Comparison of ENCODE assay signal across 8 cellular contexts in the genomic region with DNA sequence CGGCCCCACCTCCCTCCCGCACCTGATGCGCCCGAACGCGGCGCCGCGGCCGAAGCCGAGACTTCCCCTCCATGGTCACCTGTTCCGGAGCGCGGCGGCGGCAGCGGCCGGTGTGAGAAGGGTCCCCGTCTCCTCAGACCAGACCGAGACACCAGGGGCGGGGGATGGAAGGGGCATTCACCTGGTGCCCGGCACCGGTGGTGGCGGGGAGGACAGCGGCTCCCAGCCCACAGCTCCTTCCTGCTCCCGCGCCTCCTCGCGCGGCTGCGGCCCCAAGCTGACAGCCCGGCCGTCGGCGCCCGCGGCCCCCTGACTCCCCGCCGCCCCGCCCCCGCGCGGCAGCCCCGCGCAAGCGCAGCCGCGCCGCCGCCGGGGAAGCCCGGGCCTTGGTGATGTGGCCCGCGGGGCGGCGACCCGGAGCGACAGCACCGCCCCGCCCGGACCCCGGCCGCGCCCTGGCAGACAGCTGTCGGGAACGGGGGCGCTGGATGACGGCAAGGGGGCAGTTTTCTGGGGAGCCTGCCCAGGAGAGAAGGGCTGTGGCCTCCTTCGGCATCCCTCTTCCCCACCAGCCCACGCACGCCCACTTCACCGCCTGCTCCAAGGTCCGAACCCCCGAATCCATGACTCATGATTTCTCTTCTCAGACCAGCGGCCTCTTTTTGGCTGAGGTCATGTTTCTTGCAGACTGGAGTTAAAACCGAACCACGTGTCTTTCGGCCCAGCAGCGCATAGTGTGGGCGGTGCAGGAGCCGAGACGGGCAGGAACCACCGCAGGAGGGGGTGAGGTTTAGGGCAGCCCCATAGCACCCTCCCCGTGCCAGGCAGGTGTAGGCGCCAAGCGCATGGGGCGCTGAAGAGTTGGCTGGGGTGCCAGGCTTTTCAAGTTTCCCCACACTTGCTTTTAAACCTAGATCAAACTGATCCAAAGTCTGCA. TPM values are rescaled to one million over a fixed set of nuclear protein-coding genes. Genes with fewer than 3 reads are reported as not detected.
DNase-seq lines count a peak whose midpoint lies in the region; ATAC-seq and TF ChIP-seq lines count a peak whose summit lies in the region.

Gene SLC41A2, minus strand, starts transcription at position 282 of the 937 bp plus-strand sequence. CDS start 29,763 bp downstream, outside the sequence.

- H3K27me3 Mint-ChIP-seq in activated naive CD4-positive, alpha-beta T cell treated with anti-CD3 and anti-CD28 coated beads, Interleukin-2, amount 50 U/mL, for 24 hours, result peaks cover 2% of the 10 kb centered on the region
- peaks cover 5% of the 10 kb centered on the region for H3K27me3 Mint-ChIP-seq in glutamatergic neuron (ENCODE audit: unreplicated experiment)
- no peaks in the 10 kb centered on the region for H3K27me3 Mint-ChIP-seq in osteocyte (ENCODE audit: unreplicated experiment)

- H3K27ac Mint-ChIP-seq in activated naive CD4-positive, alpha-beta T cell treated with anti-CD3 and anti-CD28 coated beads, Interleukin-2, amount 50 U/mL, for 24 hours, result peak within 1 kb of the TSS; percentile 95
- H3K27ac Mint-ChIP-seq in glutamatergic neuron (ENCODE audit: unreplicated experiment) (peak within 1 kb of the TSS; percentile 64), osteocyte (ENCODE audit: unreplicated experiment) (peak within 1 kb of the TSS; percentile 91)

- H3K4me3 ChIP-seq in SK-N-MC (peak within 1 kb of the TSS; percentile 90), thoracic aorta (peak within 1 kb of the TSS; percentile 86)

- H3K27me3 ChIP-seq in thoracic aorta (replicated peaks; ENCODE audit: insufficient read depth), result no peaks in the 10 kb centered on the region

- no peaks in the 10 kb centered on the region for H3K36me3 ChIP-seq in SK-N-MC (ENCODE audit: insufficient read depth, low read length)
- H3K36me3 ChIP-seq in thoracic aorta, result no peaks in the 10 kb centered on the region

- DNase-seq in G401 (ENCODE audit: low spot score) (peak; percentile 65), KG1 (lab: John Stamatoyannopoulos, UW) (peak; percentile 47), SK-N-MC (ENCODE audit: low read depth, low spot score) (no peak), glutamatergic neuron (peak; percentile 82), osteocyte (ENCODE audit: extremely low spot score, unreplicated experiment) (peak; percentile 93), thoracic aorta (ENCODE audit: low spot score) (peak; percentile 87)

- peak within 1 kb of the TSS; percentile 93 for H3K4me3 Mint-ChIP-seq in activated naive CD4-positive, alpha-beta T cell treated with anti-CD3 and anti-CD28 coated beads, Interleukin-2, amount 50 U/mL, for 24 hours
- H3K4me3 Mint-ChIP-seq in glutamatergic neuron (ENCODE audit: unreplicated experiment) (peak within 1 kb of the TSS; percentile 88), osteocyte (ENCODE audit: unreplicated experiment) (peak within 1 kb of the TSS; percentile 79)

- in situ Hi-C loops in G401 (cut with HindIII; ENCODE audit: low sequenced_read_pairs), result no loop called here

- H3K27ac ChIP-seq in SK-N-MC (no peak within 1 kb of the TSS), thoracic aorta (peak within 1 kb of the TSS; percentile 90 to 92)

- peaks cover 23% of the 10 kb centered on the region for H3K4me1 Mint-ChIP-seq in activated naive CD4-positive, alpha-beta T cell treated with anti-CD3 and anti-CD28 coated beads, Interleukin-2, amount 50 U/mL, for 24 hours
- H3K4me1 Mint-ChIP-seq in glutamatergic neuron (ENCODE audit: low read depth, unreplicated experiment) (peaks cover 2% of the 10 kb centered on the region), osteocyte (ENCODE audit: unreplicated experiment) (peaks cover 38% of the 10 kb centered on the region)

- no peaks in the 10 kb centered on the region for H3K9me3 Mint-ChIP-seq in activated naive CD4-positive, alpha-beta T cell treated with anti-CD3 and anti-CD28 coated beads, Interleukin-2, amount 50 U/mL, for 24 hours
- peaks cover 7% of the 10 kb centered on the region for H3K9me3 Mint-ChIP-seq in glutamatergic neuron (ENCODE audit: unreplicated experiment)
- H3K9me3 Mint-ChIP-seq in osteocyte (ENCODE audit: unreplicated experiment), result no peaks in the 10 kb centered on the region

- peak; percentile 53 for TF ChIP-seq CTCF in glutamatergic neuron (IDR thresholded peaks at IDR 0.05; ENCODE audit: partially characterized antibody, unreplicated experiment)
- no peak for TF ChIP-seq CTCF in osteocyte (IDR thresholded peaks at IDR 0.05)
- TF ChIP-seq CTCF in thoracic aorta (IDR thresholded peaks at IDR 0.05), result no peak

- H3K9me3 ChIP-seq in SK-N-MC (ENCODE audit: low read depth, low read length) (no peaks in the 10 kb centered on the region), thoracic aorta (no peaks in the 10 kb centered on the region)

- H3K9ac ChIP-seq in SK-N-MC (ENCODE audit: insufficient read length), result peak within 1 kb of the TSS; percentile 57

- peak; percentile 70 for ATAC-seq in GM21737 (IDR thresholded peaks at IDR 0.05; ENCODE audit: unreplicated experiment)
- ATAC-seq in thoracic aorta (ENCODE audit: insufficient number of reproducible peaks, low FRiP score, low read depth), result peak; percentile 88

- peaks cover 6 to 44% of the 10 kb centered on the region in 2 donors for H3K4me1 ChIP-seq in thoracic aorta (ENCODE audit: control insufficient read depth in 1 of 2, low read depth in 2 of 2)

- no peaks in the 10 kb centered on the region for H3K36me3 Mint-ChIP-seq in activated naive CD4-positive, alpha-beta T cell treated with anti-CD3 and anti-CD28 coated beads, Interleukin-2, amount 50 U/mL, for 24 hours
- H3K36me3 Mint-ChIP-seq in glutamatergic neuron (ENCODE audit: unreplicated experiment) (no peaks in the 10 kb centered on the region), osteocyte (ENCODE audit: unreplicated experiment) (no peaks in the 10 kb centered on the region)

RNA-seq across cellular contexts. Expression of gene SLC41A2, which starts in this region (rescaled TPM):
- 2.4 and 2.8 TPM in 2 replicates for total RNA-seq in G401 (2014; rRNA removed; shearing (Covaris generic))
- total RNA-seq in glutamatergic neuron (ENCODE audit: unreplicated experiment), result 12.0 TPM
- total RNA-seq in osteocyte, result 24.4 and 26.5 TPM in 2 replicates
- total RNA-seq in thoracic aorta, result 100 to 1,000 TPM in 1 of 2 donors, 10 to 100 TPM in 1; 67.1 to 165 TPM
